Comparison of ENCODE assay signal across 9 cellular contexts in genomic region chr2:202035089-202035940, GRCh38. TPM values are rescaled to one million over a fixed set of nuclear protein-coding genes. Genes with fewer than 3 reads are reported as not detected.
DNase-seq lines count a peak whose midpoint lies in the region; ATAC-seq and TF ChIP-seq lines count a peak whose summit lies in the region.
"Had no signal": no experiment of that assay in that cellular context is flagged by ENCODE, and none has a peak within 500 bp of the region (broad histone marks: within the 10 kb centered on the region; RNA-seq: fewer than 3 reads in every experiment).

No MANE protein-coding gene starts in this region.

- no peaks in the 10 kb centered on the region for H3K9me3 Mint-ChIP-seq in HFFc6
- no peaks in the 10 kb centered on the region for H3K9me3 Mint-ChIP-seq in activated naive CD8-positive, alpha-beta T cell (ENCODE audit: low read depth)

- 0 out of 2 replicates have a peak, but pooled peaks cover 1% of the 10 kb centered on the region for H3K27me3 Mint-ChIP-seq in HFFc6 (ENCODE audit: insufficient read depth)
- H3K27me3 Mint-ChIP-seq in activated naive CD8-positive, alpha-beta T cell = peaks cover 20% of the 10 kb centered on the region

- ATAC-seq in right cardiac atrium (peak; percentile 45 to 47), HG03175 (IDR thresholded peaks at IDR 0.05; ENCODE audit: unreplicated experiment) (no peak)

- TF ChIP-seq EP300 in sigmoid colon (IDR thresholded peaks at IDR 0.05) = no peak

- peaks cover 23% of the 10 kb centered on the region for H3K4me1 Mint-ChIP-seq in HFFc6 (ENCODE audit: low read depth)
- peaks cover 12% of the 10 kb centered on the region for H3K4me1 Mint-ChIP-seq in activated naive CD8-positive, alpha-beta T cell (ENCODE audit: low read depth)

- H3K9me3 ChIP-seq in A673 (ENCODE audit: low read depth, low read length, poor library complexity, severe bottlenecking) (no peaks in the 10 kb centered on the region), right cardiac atrium (ENCODE audit: control insufficient read depth, low read length) (no peaks in the 10 kb centered on the region), sigmoid colon (no peaks in the 10 kb centered on the region)

- TF ChIP-seq CTCF in A673 (conservative IDR thresholded peaks at IDR 0.05; ENCODE audit: low read depth, low read length) = peak; percentile 82
- TF ChIP-seq CTCF in HFFc6 (IDR thresholded peaks at IDR 0.05) = peak; percentile 80
- peak; percentile 55 to 86 (median 64) for TF ChIP-seq CTCF in sigmoid colon (IDR thresholded peaks at IDR 0.05)

- H3K36me3 Mint-ChIP-seq in HFFc6 (ENCODE audit: low read depth) = peaks cover 20% of the 10 kb centered on the region
- no peaks in the 10 kb centered on the region for H3K36me3 Mint-ChIP-seq in activated naive CD8-positive, alpha-beta T cell

- 12% methylated on average over 78 of the region's 78 CpGs for WGBS in right cardiac atrium
- 23 to 36% methylated on average over 78 of the region's 78 CpGs for WGBS in sigmoid colon, 2 donors

- H3K4me3 ChIP-seq in A673 (ENCODE audit: low read depth, low read length, poor library complexity, severe bottlenecking) (peak overlapping the region; percentile 85), right cardiac atrium (ENCODE audit: low read length) (peak overlapping the region; percentile 68), sigmoid colon (peak overlapping the region; percentile 69 to 84 (median 74))

- POLR2A ChIA-PET in A673 (lab: Charles Lee; ENCODE audit: low non-redundant PET) = interaction anchor here (0.7 kb wide), 1 partner anchor 107 kb away, joined by 8 read pairs; no protein-coding TSS in a partner anchor

- CTCF ChIA-PET in A673 (lab: Charles Lee) = interaction anchor here (0.5 to 0.6 kb wide), 2 partner anchors 142 to 342 kb away, joined by 3 read pairs; no protein-coding TSS in a partner anchor

- H3K36me3 ChIP-seq in A673 (ENCODE audit: insufficient read depth, low read length, poor library complexity, severe bottlenecking) (no peaks in the 10 kb centered on the region), sigmoid colon (no peaks in the 10 kb centered on the region)

- no peak overlapping the region for H3K4me3 Mint-ChIP-seq in HFFc6
- peak overlapping the region; percentile 89 for H3K4me3 Mint-ChIP-seq in activated naive CD8-positive, alpha-beta T cell

- DNase-seq in A673 (ENCODE audit: low spot score) = peak; percentile 83
- DNase-seq in HFFc6 = peak; percentile 72
- DNase-seq in right cardiac atrium = peak; percentile 77 to 91 (median 89)
- DNase-seq in sigmoid colon = peak; percentile 91
- DNase-seq in NCI-H82 (lab: John Stamatoyannopoulos, UW) = no peak
- DNase-seq in NOMO-1 treated with DMSO at 0.1 percent for 48 hours (lab: John Stamatoyannopoulos, UW; ENCODE audit: unreplicated experiment) = no peak

- no peak overlapping the region; the same call in 1 of the 2 replicates for H3K27ac Mint-ChIP-seq in HFFc6
- H3K27ac Mint-ChIP-seq in activated naive CD8-positive, alpha-beta T cell = no peak overlapping the region

- H3K4me1 ChIP-seq in A673 (ENCODE audit: insufficient read depth, low read length, poor library complexity, severe bottlenecking) (peaks cover 48% of the 10 kb centered on the region), right cardiac atrium (ENCODE audit: control insufficient read depth, insufficient read depth, low read length) (no peaks in the 10 kb centered on the region), sigmoid colon (peaks cover 0 to 41% (median 19%) of the 10 kb centered on the region in 4 donors)

- intact Hi-C loops in A673 (cut with micrococcal nuclease; ENCODE audit: unreplicated experiment) = loop anchor here (2.0 kb wide), 1 partner anchor 239 kb away; no protein-coding TSS in a partner anchor
- intact Hi-C loops in right cardiac atrium (cut with DNase I) = loop anchor here in 3 of 4 donors (2.0 to 10.0 kb wide), 5 partner anchors 67 to 181 kb away; no protein-coding TSS in a partner anchor
- intact Hi-C loops in sigmoid colon (cut with DNase I) = loop anchor here (1.0 to 10.0 kb wide), 4 partner anchors 117 to 599 kb away; partner anchors contain the start of genes FAM117B and TMEM237

- no TSS peak for BruUV-seq in A673 (replicated peaks; lab: Mats Ljungman, UMichigan)

- H3K27me3 ChIP-seq in A673 (replicated peaks; ENCODE audit: insufficient read depth, low read depth, low read length, poor library complexity) (no peaks in the 10 kb centered on the region), right cardiac atrium (ENCODE audit: control insufficient read depth, insufficient read depth) (no peaks in the 10 kb centered on the region), sigmoid colon (peaks cover 0 to 5% (median 0%) of the 10 kb centered on the region in 3 donors)

- no peak for TF ChIP-seq POLR2A in sigmoid colon (IDR thresholded peaks at IDR 0.05)

- H3K27ac ChIP-seq in A673 (ENCODE audit: low read depth, low read length, poor library complexity, severe bottlenecking) (no peak overlapping the region), right cardiac atrium (ENCODE audit: low read length) (no peak overlapping the region), sigmoid colon (peak overlapping the region; percentile 96 to 99 (median 98))

RNA-seq across cellular contexts. Expression of gene FZD7, which starts 1.7 kb away (rescaled TPM):
- total RNA-seq in A673 (2021) (14.1 and 15.1 TPM in 2 replicates), right cardiac atrium (10 to 100 TPM; 15.2 to 34.3 (median 27.9) TPM), sigmoid colon (10 to 100 TPM; 37.9 to 51.2 (median 48.1) TPM)
- 100 to 1,000 TPM; 111 to 147 (median 117) TPM for total RNA-seq in HFFc6 (2021; fragmentation: NEBNext Ultra II Directional; extraction: Animal tissue kit (Norgen Biotek cat#: 25700))
- polyA plus RNA-seq in right cardiac atrium (8.0 TPM), sigmoid colon (1 to 10 TPM in 2 of 3 donors, under 1 TPM in 1; 0.23 to 9.4 (median 2.4) TPM)

RNA-seq across cellular contexts. Expression of gene KIAA2012, which starts 37.7 kb away (rescaled TPM):
- total RNA-seq in A673 (2021) (0.13 TPM in 1 of 2 replicates, not detected in the other), right cardiac atrium (not detected), sigmoid colon (under 1 TPM in 2 of 4 donors, not detected in 2; 0.16 to 0.83 TPM)
- under 1 TPM; 0.09 to 0.40 (median 0.26) TPM for total RNA-seq in HFFc6 (2021; fragmentation: NEBNext Ultra II Directional; extraction: Animal tissue kit (Norgen Biotek cat#: 25700))
- polyA plus RNA-seq in right cardiac atrium (not detected), sigmoid colon (under 1 TPM in 1 of 3 donors, not detected in 2; 0.04 TPM)
- total RNA-seq: subcutaneous adipose tissue had no signal

Comparison
In these comparisons a context has a peak if more than half of its experiments do, and no peak if none do; other contexts are left out.
1. DNase-seq: peak in A673 (single experiment), HFFc6 (single experiment), right cardiac atrium (3 of 3) and sigmoid colon (single experiment); none in NCI-H82 (single experiment) and NOMO-1 treated with DMSO at 0.1 percent for 48 hours (single experiment).
2. H3K27ac ChIP-seq: peak in sigmoid colon (4 of 4); none in A673 (single experiment) and right cardiac atrium (single experiment).
3. Peak in every context shown above with its lines, with median percentiles within 50 percentile points of each other: H3K4me3 ChIP-seq and CTCF ChIP-seq.